ENCODE assay signal across 9 cellular contexts in genomic region chr6:36642913-36643817, GRCh38. TPM values are rescaled to one million over a fixed set of nuclear protein-coding genes. Genes with fewer than 3 reads are reported as not detected.
DNase-seq lines count a peak whose midpoint lies in the region; ATAC-seq, FAIRE-seq and TF ChIP-seq lines count a peak whose summit lies in the region.
"Had no signal": no experiment of that assay in that cellular context is flagged by ENCODE, and none has a peak within 500 bp of the region (broad histone marks: within the 10 kb centered on the region; RNA-seq: fewer than 3 reads in every experiment).

No MANE protein-coding gene starts in this region.

- no peaks in the 10 kb centered on the region for H3K36me3 ChIP-seq in smooth muscle cell (ENCODE audit: low read depth)

- no peak overlapping the region for H3K4me3 ChIP-seq in smooth muscle cell

- no peak overlapping the region for H3K27ac ChIP-seq in smooth muscle cell (ENCODE audit: low read depth)

- peak; percentile 87 for FAIRE-seq in H54 (lab: Jason Lieb, UNC)

- H2AFZ ChIP-seq in smooth muscle cell (ENCODE audit: low read depth): no peak overlapping the region

- peak; percentile 90 for DNase-seq in H54 (ENCODE audit: insufficient read length, low spot score)
- DNase-seq in amniotic stem cell (lab: John Stamatoyannopoulos, UW): peak; percentile 72
- DNase-seq in left ventricle myocardium superior: peak; percentile 91
- peak; percentile 22 for DNase-seq in smooth muscle cell (lab: John Stamatoyannopoulos, UW; ENCODE audit: unreplicated experiment)
- DNase-seq in germinal center (ENCODE audit: low spot score): no peak
- no peak for DNase-seq in effector CD4-positive, alpha-beta T cell

- H3K36me3 Mint-ChIP-seq in activated T-helper 17 cell treated with anti-CD3 and anti-CD28 coated beads, Interleukin-2, amount 50 U/mL, for 72 hours (ENCODE audit: low read depth): no peaks in the 10 kb centered on the region

- TF ChIP-seq CTCF in smooth muscle cell (IDR thresholded peaks at IDR 0.05; ENCODE audit: borderline replicate concordance, insufficient read depth, poor library complexity, severe bottlenecking): no peak

- no peaks in the 10 kb centered on the region for H4K20me1 ChIP-seq in smooth muscle cell (ENCODE audit: low read depth)

- H3K27ac Mint-ChIP-seq in activated T-helper 17 cell treated with anti-CD3 and anti-CD28 coated beads, Interleukin-2, amount 50 U/mL, for 72 hours: no peak overlapping the region
- H3K27ac Mint-ChIP-seq: T-helper 1 cell treated with Interleukin-12 subunit alpha and Interleukin-12 subunit beta and Interleukin-4 antibody, amounts not matched to agents 30 μg/mL and 1 μg/mL, for 36 hours had no signal

- no peaks in the 10 kb centered on the region for H3K9me3 ChIP-seq in smooth muscle cell (replicated peaks; ENCODE audit: low read depth)

- H3K4me3 Mint-ChIP-seq in activated T-helper 17 cell treated with anti-CD3 and anti-CD28 coated beads, Interleukin-2, amount 50 U/mL, for 72 hours: no peak overlapping the region
- H3K4me3 Mint-ChIP-seq: T-helper 1 cell treated with Interleukin-12 subunit alpha and Interleukin-12 subunit beta and Interleukin-4 antibody, amounts not matched to agents 30 μg/mL and 1 μg/mL, for 36 hours had no signal

- H3F3A ChIP-seq in smooth muscle cell (ENCODE audit: low read depth): no peaks in the 10 kb centered on the region

- no peaks in the 10 kb centered on the region for H3K27me3 Mint-ChIP-seq in activated T-helper 17 cell treated with anti-CD3 and anti-CD28 coated beads, Interleukin-2, amount 50 U/mL, for 72 hours

- peaks cover 3% of the 10 kb centered on the region for H3K4me1 ChIP-seq in smooth muscle cell (ENCODE audit: low read depth)

- no peaks in the 10 kb centered on the region for H3K27me3 ChIP-seq in smooth muscle cell (ENCODE audit: low read depth)

- no peak for TF ChIP-seq POLR2A in H54 (IDR thresholded peaks at IDR 0.05; ENCODE audit: low read depth, low read length)

- H3K9ac ChIP-seq in smooth muscle cell (ENCODE audit: low read depth): no peak overlapping the region

- no peaks in the 10 kb centered on the region for H3K79me2 ChIP-seq in smooth muscle cell (ENCODE audit: low read depth)

- ATAC-seq in left ventricle myocardium superior: peak; percentile 96
- no peak for ATAC-seq in activated T-helper 17 cell treated with anti-CD3 and anti-CD28 coated beads, Interleukin-2, amount 50 U/mL, for 72 hours (replicated peaks)
- no peak for ATAC-seq in HG03378 (IDR thresholded peaks at IDR 0.05; ENCODE audit: unreplicated experiment)

- H3K9me3 Mint-ChIP-seq in activated T-helper 17 cell treated with anti-CD3 and anti-CD28 coated beads, Interleukin-2, amount 50 U/mL, for 72 hours: no peaks in the 10 kb centered on the region
- H3K9me3 Mint-ChIP-seq: T-helper 1 cell treated with Interleukin-12 subunit alpha and Interleukin-12 subunit beta and Interleukin-4 antibody, amounts not matched to agents 30 μg/mL and 1 μg/mL, for 36 hours had no signal

- H3K4me1 Mint-ChIP-seq in activated T-helper 17 cell treated with anti-CD3 and anti-CD28 coated beads, Interleukin-2, amount 50 U/mL, for 72 hours: no peaks in the 10 kb centered on the region

- intact Hi-C loops in left ventricle myocardium superior (cut with micrococcal nuclease): no loop called here

- no peak overlapping the region for H3K4me2 ChIP-seq in smooth muscle cell

- 57% methylated on average over 8 of the region's 8 CpGs for WGBS in smooth muscle cell (ENCODE audit: low lambda C conversion rate)

RNA-seq across cellular contexts. Expression of gene CDKN1A, which starts 35.3 kb away (rescaled TPM):
- total RNA-seq in left ventricle myocardium superior (40.0 TPM), smooth muscle cell (859 and 967 TPM in 2 replicates)
- 1,623 and 1,633 TPM in 2 replicates for polyA plus RNA-seq in smooth muscle cell
- 100 to 1,000 TPM; 149 to 164 TPM for total RNA-seq in activated T-helper 17 cell treated with anti-CD3 and anti-CD28 coated beads, Interleukin-2, amount 50 U/mL, for 72 hours

RNA-seq across cellular contexts. Expression of gene SRSF3, which starts 49.0 kb away (rescaled TPM):
- 123 TPM for total RNA-seq in left ventricle myocardium superior
- total RNA-seq in smooth muscle cell: 158 and 178 TPM in 2 replicates
- 163 and 179 TPM in 2 replicates for polyA plus RNA-seq in smooth muscle cell
- total RNA-seq in activated T-helper 17 cell treated with anti-CD3 and anti-CD28 coated beads, Interleukin-2, amount 50 U/mL, for 72 hours: 100 to 1,000 TPM; 277 to 473 TPM

RNA-seq across cellular contexts. Expression of gene RAB44, which starts 54.5 kb away (rescaled TPM):
- 0.07 TPM for total RNA-seq in left ventricle myocardium superior
- not detected in 2 replicates for total RNA-seq in smooth muscle cell
- 0.03 and 0.17 TPM in 2 replicates for polyA plus RNA-seq in smooth muscle cell
- total RNA-seq in activated T-helper 17 cell treated with anti-CD3 and anti-CD28 coated beads, Interleukin-2, amount 50 U/mL, for 72 hours: under 1 TPM; 0.11 to 0.32 TPM

Comparison
In these comparisons a context has a peak if more than half of its experiments do, and no peak if none do; other contexts are left out.
1. DNase-seq: peak in H54 (single experiment), amniotic stem cell (single experiment), left ventricle myocardium superior (single experiment) and smooth muscle cell (single experiment); none in germinal center (single experiment) and effector CD4-positive, alpha-beta T cell (single experiment).